15 cellular contexts compared by ENCODE assay signal in genomic region chr9:127635198-127635735, GRCh38. TPM values are rescaled to one million over a fixed set of nuclear protein-coding genes. Genes with fewer than 3 reads are reported as not detected.
DNase-seq lines count a peak whose midpoint lies in the region; ATAC-seq and TF ChIP-seq lines count a peak whose summit lies in the region.
"Had no signal": no experiment of that assay in that cellular context is flagged by ENCODE, and none has a peak within 500 bp of the region (broad histone marks: within the 10 kb centered on the region; RNA-seq: fewer than 3 reads in every experiment).

No MANE protein-coding gene starts in this region.

- ATAC-seq in heart right ventricle (no peak), left ventricle myocardium superior (no peak)
- ATAC-seq in activated naive CD4-positive, alpha-beta T cell treated with anti-CD3 and anti-CD28 coated beads, Interleukin-2, amount 50 U/mL, for 72 hours: no peak
- ATAC-seq: PC-3 had no signal

- H3K4me1 Mint-ChIP-seq in glutamatergic neuron (ENCODE audit: low read depth, unreplicated experiment): peaks cover 31% of the 10 kb centered on the region

- H3K9me3 Mint-ChIP-seq in glutamatergic neuron (ENCODE audit: unreplicated experiment): peaks cover 4% of the 10 kb centered on the region
- no peaks in the 10 kb centered on the region for H3K9me3 Mint-ChIP-seq in activated naive CD4-positive, alpha-beta T cell treated with anti-CD3 and anti-CD28 coated beads, Interleukin-2, amount 50 U/mL, for 72 hours
- H3K9me3 Mint-ChIP-seq: CD4-positive, alpha-beta T cell had no signal

- no peak overlapping the region for H2BK5ac ChIP-seq in mesenchymal stem cell (ENCODE audit: low read depth, low read length, poor library complexity, severe bottlenecking)

- peak overlapping the region; percentile 52 for H3K27ac Mint-ChIP-seq in glutamatergic neuron (ENCODE audit: unreplicated experiment)
- H3K27ac Mint-ChIP-seq in activated naive CD4-positive, alpha-beta T cell treated with anti-CD3 and anti-CD28 coated beads, Interleukin-2, amount 50 U/mL, for 72 hours: no peak overlapping the region
- H3K27ac Mint-ChIP-seq: CD4-positive, alpha-beta T cell had no signal

- peaks cover 8% of the 10 kb centered on the region; the same call in 1 of the 2 replicates for H4K20me1 ChIP-seq in Karpas-422 (ENCODE audit: insufficient read depth, low read depth, low read length)

- H3K4me2 ChIP-seq in mesenchymal stem cell (ENCODE audit: low read length, poor library complexity, severe bottlenecking) (no peak overlapping the region), Karpas-422 (ENCODE audit: low read depth, low read length, poor library complexity, severe bottlenecking) (no peak overlapping the region)

- TF ChIP-seq CTCF in heart right ventricle (IDR thresholded peaks at IDR 0.05) (no peak), glutamatergic neuron (IDR thresholded peaks at IDR 0.05; ENCODE audit: partially characterized antibody, unreplicated experiment) (no peak)

- H3K27ac ChIP-seq in heart right ventricle (peak overlapping the region in 7 of 10 donors; percentile 28 to 87 (median 76)), mesenchymal stem cell (ENCODE audit: low read length, poor library complexity, severe bottlenecking) (no peak overlapping the region), Karpas-422 (ENCODE audit: low read length) (no peak overlapping the region)

- no peak overlapping the region for H3K9ac ChIP-seq in mesenchymal stem cell (ENCODE audit: low read length)
- no peak overlapping the region for H3K9ac ChIP-seq in Karpas-422 (ENCODE audit: low read length)

- H3K4me3 ChIP-seq in heart right ventricle (no peak overlapping the region), mesenchymal stem cell (ENCODE audit: insufficient read depth in 1 of 2, low read depth in 1 of 2, low read length in 2 of 2) (no peak overlapping the region), Karpas-422 (ENCODE audit: low read length) (no peak overlapping the region)
- H3K4me3 ChIP-seq: K562 had no signal

- H4K91ac ChIP-seq in mesenchymal stem cell (ENCODE audit: low read length): no peak overlapping the region

- intact Hi-C loops in heart right ventricle (cut with DNase I) (no loop called here), left ventricle myocardium superior (cut with micrococcal nuclease) (no loop called here)

- H3K14ac ChIP-seq in mesenchymal stem cell (ENCODE audit: low read length in 2 of 2): no peak overlapping the region

- 92% methylated on average over 8 of the region's 8 CpGs for WGBS in heart right ventricle, 2 donors
- WGBS in mesenchymal stem cell: 97% methylated on average over 8 of the region's 8 CpGs

- H3K79me2 ChIP-seq in Karpas-422 (ENCODE audit: low read length): no peaks in the 10 kb centered on the region

- no peak overlapping the region for H4K8ac ChIP-seq in mesenchymal stem cell (ENCODE audit: low read length)

- H3K4me1 ChIP-seq in heart right ventricle: peaks cover 5 to 74% (median 32%) of the 10 kb centered on the region in 9 donors
- no peaks in the 10 kb centered on the region for H3K4me1 ChIP-seq in mesenchymal stem cell (ENCODE audit: control insufficient read depth, insufficient read depth, low read depth, low read length)
- H3K4me1 ChIP-seq in Karpas-422 (ENCODE audit: low read length): no peaks in the 10 kb centered on the region

- H3K36me3 Mint-ChIP-seq in glutamatergic neuron (ENCODE audit: unreplicated experiment): no peaks in the 10 kb centered on the region
- no peaks in the 10 kb centered on the region for H3K36me3 Mint-ChIP-seq in activated naive CD4-positive, alpha-beta T cell treated with anti-CD3 and anti-CD28 coated beads, Interleukin-2, amount 50 U/mL, for 72 hours

- no peak overlapping the region for H3K23ac ChIP-seq in mesenchymal stem cell (ENCODE audit: low read length in 2 of 2)

- H2AK5ac ChIP-seq in mesenchymal stem cell (ENCODE audit: low read length, severe bottlenecking): no peak overlapping the region

- H3K4me3 Mint-ChIP-seq in glutamatergic neuron (ENCODE audit: unreplicated experiment): no peak overlapping the region
- H3K4me3 Mint-ChIP-seq: CD4-positive, alpha-beta T cell had no signal

- no peak overlapping the region for H3K18ac ChIP-seq in mesenchymal stem cell (ENCODE audit: low read depth in 1 of 2, low read length in 2 of 2)

- no peak overlapping the region for H2AFZ ChIP-seq in mesenchymal stem cell (ENCODE audit: low read depth, low read length)
- no peak overlapping the region for H2AFZ ChIP-seq in Karpas-422 (ENCODE audit: low read length)

- no peak overlapping the region for H2BK120ac ChIP-seq in mesenchymal stem cell (ENCODE audit: low read depth, low read length)

- H3K79me1 ChIP-seq in mesenchymal stem cell (replicated peaks; ENCODE audit: low read length, poor library complexity, severe bottlenecking): peaks cover 24% of the 10 kb centered on the region

- peaks cover 3% of the 10 kb centered on the region for H3K27me3 Mint-ChIP-seq in glutamatergic neuron (ENCODE audit: unreplicated experiment)
- H3K27me3 Mint-ChIP-seq: CD4-positive, alpha-beta T cell had no signal

- no peaks in the 10 kb centered on the region for H3K27me3 ChIP-seq in heart right ventricle
- H3K27me3 ChIP-seq in mesenchymal stem cell (ENCODE audit: control insufficient read depth in 1 of 2, insufficient read depth in 1 of 2, low read length in 2 of 2): no peaks in the 10 kb centered on the region
- no peaks in the 10 kb centered on the region for H3K27me3 ChIP-seq in Karpas-422 (ENCODE audit: low read length)

- no peak overlapping the region for H2BK12ac ChIP-seq in mesenchymal stem cell (ENCODE audit: low read length in 2 of 2)

- H3K9me3 ChIP-seq in heart right ventricle (no peaks in the 10 kb centered on the region), mesenchymal stem cell (ENCODE audit: control insufficient read depth, low read length) (no peaks in the 10 kb centered on the region), Karpas-422 (ENCODE audit: low read length) (no peaks in the 10 kb centered on the region)
- H3K9me3 ChIP-seq: Caco-2 had no signal

- H3K36me3 ChIP-seq in heart right ventricle (no peaks in the 10 kb centered on the region), mesenchymal stem cell (ENCODE audit: control insufficient read depth in 1 of 2, insufficient read depth in 2 of 2, low read depth in 1 of 2, low read length in 2 of 2) (peaks cover 4 to 10% of the 10 kb centered on the region in 2 experiments), Karpas-422 (ENCODE audit: insufficient read depth, low read length) (no peaks in the 10 kb centered on the region)

- H3K4ac ChIP-seq in mesenchymal stem cell (ENCODE audit: low read depth in 1 of 2, low read length in 2 of 2): no peak overlapping the region

- DNase-seq in heart right ventricle (no peak), left ventricle myocardium superior (no peak), NCI-H2227 treated with DMSO at 0.1 percent for 48 hours (lab: John Stamatoyannopoulos, UW) (peak; percentile 53), glutamatergic neuron (no peak), mesenchymal stem cell (no peak), Karpas-422 (no peak)
- DNase-seq in activated naive CD4-positive, alpha-beta T cell treated with anti-CD3 and anti-CD28 coated beads, Interleukin-2, amount 50 U/mL, for 72 hours (ENCODE audit: low spot score in 2 of 2): no peak
- DNase-seq: CD4-positive, alpha-beta T cell; GDM1; NCI-H1105; NCI-H2081; NCI-H510A treated with DMSO at 0.1 percent for 48 hours; PC-3 had no signal

- H2BK15ac ChIP-seq in mesenchymal stem cell (ENCODE audit: low read depth, poor library complexity, severe bottlenecking): no peak overlapping the region

- H3K9me2 ChIP-seq in Karpas-422 (replicated peaks; ENCODE audit: insufficient read depth, low read length): no peaks in the 10 kb centered on the region

RNA-seq across cellular contexts. Expression of gene STXBP1, which starts 23.2 kb away (rescaled TPM):
- total RNA-seq in heart right ventricle: 10 to 100 TPM; 36.8 to 59.2 (median 49.4) TPM
- polyA plus RNA-seq in heart right ventricle: 10 to 100 TPM; 14.4 to 16.5 TPM
- 49.4 TPM for total RNA-seq in left ventricle myocardium superior
- total RNA-seq in glutamatergic neuron (ENCODE audit: unreplicated experiment): 402 TPM
- 10 to 100 TPM; 11.4 to 28.0 TPM for total RNA-seq in activated naive CD4-positive, alpha-beta T cell treated with anti-CD3 and anti-CD28 coated beads, Interleukin-2, amount 50 U/mL, for 72 hours
- polyA plus RNA-seq in mesenchymal stem cell (2013, experiment 1 of 2): 41.1 TPM
- polyA plus RNA-seq in mesenchymal stem cell (2013, experiment 2 of 2): 40.3 TPM
- 3.1 and 3.6 TPM in 2 replicates for total RNA-seq in Karpas-422 (2014; rRNA removed; shearing (Covaris generic); ENCODE audit: low replicate concordance)

Comparison
In these comparisons a context has a peak if more than half of its experiments do, and no peak if none do; other contexts are left out.
1. H3K27ac ChIP-seq: peak in heart right ventricle (7 of 10); none in mesenchymal stem cell (single experiment) and Karpas-422 (single experiment).